20 cellular contexts compared by ENCODE assay signal in genomic region chr12:69019910-69020309, GRCh38.
DNase-seq lines count a peak whose midpoint lies in the region; ATAC-seq, FAIRE-seq and TF ChIP-seq lines count a peak whose summit lies in the region.
"Had no signal": no experiment of that assay in that cellular context is flagged by ENCODE, and none has a peak within 500 bp of the region (broad histone marks: within the 10 kb centered on the region; RNA-seq: fewer than 3 reads in every experiment).

No MANE protein-coding gene starts in this region.

- H3K27me3 ChIP-seq in IMR-90 (ENCODE audit: control insufficient read depth, insufficient read depth, low read length) (no peaks in the 10 kb centered on the region), H1 (replicated peaks in 1 of 4; ENCODE audit: control insufficient read depth in 3 of 4, extremely low read depth in 1 of 4, insufficient read depth in 3 of 4, low read length in 3 of 4) (no peaks in the 10 kb centered on the region)
- H3K27me3 ChIP-seq: BLaER1 treated with 17β-estradiol and CSF1 and Interleukin-3, amounts not matched to agents 10 nM and 100 nM had no signal

- H3K27ac Mint-ChIP-seq in naive thymus-derived CD8-positive, alpha-beta T cell = no peak overlapping the region
- H3K27ac Mint-ChIP-seq: B cell; CD4-positive, alpha-beta T cell; CD8-positive, alpha-beta T cell had no signal

- no peak overlapping the region for H2AK9ac ChIP-seq in IMR-90 (replicated peaks; ENCODE audit: low read depth, low read length, poor library complexity)

- H2BK120ac ChIP-seq in IMR-90 (ENCODE audit: low read depth, low read length) (no peak overlapping the region), H1 (replicated peaks; ENCODE audit: low read depth, low read length) (no peak overlapping the region)

- no peak overlapping the region for H2BK12ac ChIP-seq in H1 (ENCODE audit: low read depth, low read length)

- no TSS peak for BruUV-seq in IMR-90 (replicated peaks; lab: Mats Ljungman, UMichigan)

- H2BK20ac ChIP-seq in IMR-90 (ENCODE audit: low read depth, low read length) = no peak overlapping the region
- H2BK20ac ChIP-seq in H1 (ENCODE audit: low read length) = no peak overlapping the region

- H3K79me2 ChIP-seq in H1 (ENCODE audit: control insufficient read depth in 1 of 2, insufficient read depth in 2 of 2, low read length in 2 of 2) = no peaks in the 10 kb centered on the region

- TF ChIP-seq CTCF in A549 (IDR thresholded peaks at IDR 0.05) = no peak
- TF ChIP-seq CTCF in IMR-90 (conservative IDR thresholded peaks at IDR 0.05; ENCODE audit: low read depth, low read length) = no peak
- no peak for TF ChIP-seq CTCF in H1 (IDR thresholded peaks at IDR 0.05; ENCODE audit: control extremely low read depth in 1 of 3, insufficient read depth in 1 of 3, low read depth in 1 of 3, low read length in 3 of 3)

- H3K27ac ChIP-seq in A549 = no peak overlapping the region
- no peak overlapping the region for H3K27ac ChIP-seq in IMR-90 (ENCODE audit: insufficient read depth, low read length)
- H3K27ac ChIP-seq in H1 (ENCODE audit: low read depth, low read length) = no peak overlapping the region
- H3K27ac ChIP-seq: BLaER1 treated with 17β-estradiol and CSF1 and Interleukin-3, amounts not matched to agents 10 nM and 100 nM; C4-2B had no signal

- POLR2A ChIA-PET in A549 (lab: Yijun Ruan, JAX) (no interaction called here), IMR-90 (lab: Charles Lee; ENCODE audit: unreplicated experiment) (no interaction called here), H1 (lab: Charles Lee; ENCODE audit: partially characterized antibody) (no interaction called here)
- POLR2A ChIA-PET in naive thymus-derived CD8-positive, alpha-beta T cell (lab: Charles Lee) = no interaction called here

- TF ChIP-seq EP300 in A549 (IDR thresholded peaks at IDR 0.05) = no peak
- no peak for TF ChIP-seq EP300 in H1 (IDR thresholded peaks at IDR 0.05; ENCODE audit: borderline replicate concordance in 1 of 2, low read depth in 2 of 2, low read length in 2 of 2)

- H3K36me3 Mint-ChIP-seq in naive thymus-derived CD8-positive, alpha-beta T cell = peaks cover 0 to 11% (median 0%) of the 10 kb centered on the region in 3 donors
- H3K36me3 Mint-ChIP-seq: CD8-positive, alpha-beta T cell had no signal

- no peak overlapping the region for H3K23ac ChIP-seq in IMR-90 (ENCODE audit: low read depth, low read length)
- H3K23ac ChIP-seq in H1 (ENCODE audit: insufficient read length) = no peak overlapping the region

- no peak overlapping the region for H3K18ac ChIP-seq in IMR-90 (ENCODE audit: low read depth, low read length)
- H3K18ac ChIP-seq in H1 (ENCODE audit: extremely low read depth, low read length) = no peak overlapping the region

- H3K4me1 ChIP-seq in A549 = peaks cover 12% of the 10 kb centered on the region
- H3K4me1 ChIP-seq in IMR-90 (ENCODE audit: control insufficient read depth, insufficient read depth, low read length) = no peaks in the 10 kb centered on the region; the same call in 1 of the 2 replicates
- H3K4me1 ChIP-seq in H1 (replicated peaks in 1 of 4; ENCODE audit: control insufficient read depth in 3 of 4, insufficient read depth in 4 of 4, low read length in 3 of 4) = no peaks in the 10 kb centered on the region
- H3K4me1 ChIP-seq: BLaER1 treated with 17β-estradiol and CSF1 and Interleukin-3, amounts not matched to agents 10 nM and 100 nM; Caco-2 had no signal

- no peak overlapping the region for H3K14ac ChIP-seq in IMR-90 (replicated peaks; ENCODE audit: low read depth, low read length)
- H3K14ac ChIP-seq in H1 (ENCODE audit: insufficient read length) = no peak overlapping the region

- no peak overlapping the region for H3K9ac ChIP-seq in IMR-90 (ENCODE audit: low read depth, low read length)
- no peak overlapping the region for H3K9ac ChIP-seq in H1 (replicated peaks in 1 of 4; ENCODE audit: extremely low read depth in 1 of 4, low read depth in 3 of 4, low read length in 3 of 4)
- H3K9ac ChIP-seq: BLaER1 treated with 17β-estradiol and CSF1 and Interleukin-3, amounts not matched to agents 10 nM and 100 nM had no signal

- ATAC-seq in A549 (no peak), IMR-90 (ENCODE audit: low read depth) (no peak), Right ventricle myocardium superior (ENCODE audit: poor library complexity) (no peak)
- no peak for ATAC-seq in naive thymus-derived CD8-positive, alpha-beta T cell
- ATAC-seq: CD8-positive, alpha-beta T cell had no signal

- dilution Hi-C loops in IMR-90 (cut with HindIII; ENCODE audit: low sequenced_read_pairs, unreplicated experiment) = no loop called here

- CTCF ChIA-PET in A549 (lab: Yijun Ruan, JAX) (no interaction called here), IMR-90 (lab: Yijun Ruan, JAX) (no interaction called here), H1 (lab: Charles Lee; ENCODE audit: partially characterized antibody) (interaction anchor here (0.6 kb wide), 1 partner anchor 404 kb away, joined by 3 read pairs; no protein-coding TSS in a partner anchor)

- H4K91ac ChIP-seq in IMR-90 (ENCODE audit: insufficient read depth, low read depth, low read length) (no peak overlapping the region), H1 (replicated peaks; ENCODE audit: insufficient read length, low read length) (no peak overlapping the region)

- in situ Hi-C loops in IMR-90 (cut with MboI; ENCODE audit: low sequenced_read_pairs) = no loop called here

- H3K9me1 ChIP-seq in IMR-90 (ENCODE audit: insufficient read depth, low read length) = peaks cover 3% of the 10 kb centered on the region; the same call in 1 of the 2 replicates

- H4K20me1 ChIP-seq in IMR-90 (ENCODE audit: insufficient read depth, low read length) = no peaks in the 10 kb centered on the region
- no peaks in the 10 kb centered on the region for H4K20me1 ChIP-seq in H1 (replicated peaks in 1 of 2; ENCODE audit: control insufficient read depth in 1 of 2, insufficient read depth in 2 of 2, low read length in 2 of 2)
- H4K20me1 ChIP-seq: BLaER1 treated with 17β-estradiol and CSF1 and Interleukin-3, amounts not matched to agents 10 nM and 100 nM had no signal

- peaks cover 2 to 33% (median 12%) of the 10 kb centered on the region in 5 donors for H3K27me3 Mint-ChIP-seq in naive thymus-derived CD8-positive, alpha-beta T cell

- FAIRE-seq in A549 (lab: Jason Lieb, UNC) = no peak
- no peak for FAIRE-seq in H1 (lab: Jason Lieb, UNC)
- FAIRE-seq: A204.1, D721Med, G401.6, GM12891 had no signal

- H3K4ac ChIP-seq in IMR-90 (ENCODE audit: low read depth, low read length) (no peak overlapping the region), H1 (replicated peaks; ENCODE audit: insufficient read length, low read depth, low read length) (no peak overlapping the region)

- 0 out of 3 replicates have a peak, but pooled peaks cover 3% of the 10 kb centered on the region for H3K9me3 ChIP-seq in A549
- H3K9me3 ChIP-seq in IMR-90 (ENCODE audit: control insufficient read depth, insufficient read depth, low read length) = no peaks in the 10 kb centered on the region
- no peaks in the 10 kb centered on the region for H3K9me3 ChIP-seq in H1 (ENCODE audit: insufficient read depth in 2 of 2, low read depth in 1 of 2, low read length in 1 of 2)
- H3K9me3 ChIP-seq: BLaER1 treated with 17β-estradiol and CSF1 and Interleukin-3, amounts not matched to agents 10 nM and 100 nM; Caco-2 had no signal

- no peak overlapping the region for H2AK5ac ChIP-seq in IMR-90 (ENCODE audit: low read depth, low read length)
- no peak overlapping the region for H2AK5ac ChIP-seq in H1 (ENCODE audit: low read depth, low read length)

- H3K56ac ChIP-seq in IMR-90 (ENCODE audit: extremely low read depth, insufficient read depth, low read length) = no peak overlapping the region
- no peak overlapping the region for H3K56ac ChIP-seq in H1 (replicated peaks; ENCODE audit: insufficient read length, low read depth, low read length)

- no peak overlapping the region for H3K4me3 Mint-ChIP-seq in naive thymus-derived CD8-positive, alpha-beta T cell
- H3K4me3 Mint-ChIP-seq: B cell; CD4-positive, alpha-beta T cell; CD8-positive, alpha-beta T cell had no signal

- H3K23me2 ChIP-seq in H1 (ENCODE audit: low read depth, low read length) = no peaks in the 10 kb centered on the region

- H2BK5ac ChIP-seq in IMR-90 (ENCODE audit: low read depth, low read length, poor library complexity, severe bottlenecking) = no peak overlapping the region
- no peak overlapping the region for H2BK5ac ChIP-seq in H1 (ENCODE audit: low read depth, low read length)

- intact Hi-C loops in IMR-90 (cut with micrococcal nuclease) (no loop called here), Right ventricle myocardium superior (cut with DNase I) (no loop called here)

- no peaks in the 10 kb centered on the region for H3K36me3 ChIP-seq in IMR-90 (ENCODE audit: control insufficient read depth, insufficient read depth, low read length)
- H3K36me3 ChIP-seq in H1 (ENCODE audit: control insufficient read depth in 2 of 4, insufficient read depth in 4 of 4, low read length in 3 of 4) = no peaks in the 10 kb centered on the region
- H3K36me3 ChIP-seq: BLaER1 treated with 17β-estradiol and CSF1 and Interleukin-3, amounts not matched to agents 10 nM and 100 nM had no signal

- H2AFZ ChIP-seq in IMR-90 (replicated peaks; ENCODE audit: low read length, poor library complexity) (no peak overlapping the region), H1 (ENCODE audit: low read length) (no peak overlapping the region)

- no peak overlapping the region for H2BK15ac ChIP-seq in IMR-90 (ENCODE audit: low read depth, low read length)
- no peak overlapping the region for H2BK15ac ChIP-seq in H1 (ENCODE audit: low read length)

- no peaks in the 10 kb centered on the region for H3K79me1 ChIP-seq in IMR-90 (ENCODE audit: low read depth in 1 of 2, low read length in 2 of 2)
- H3K79me1 ChIP-seq in H1 (ENCODE audit: low read depth, low read length) = no peaks in the 10 kb centered on the region

- no peak overlapping the region for H4K5ac ChIP-seq in IMR-90 (ENCODE audit: low read depth, low read length)
- H4K5ac ChIP-seq in H1 (ENCODE audit: insufficient read length, low read depth, low read length) = no peak overlapping the region

- TF ChIP-seq RAD21 in A549 (conservative IDR thresholded peaks at IDR 0.05 in 1 of 2, IDR thresholded peaks at IDR 0.05 in 1 of 2) (no peak), IMR-90 (IDR thresholded peaks at IDR 0.05; ENCODE audit: low read length) (no peak), H1 (IDR thresholded peaks at IDR 0.05 in 1 of 2, conservative IDR thresholded peaks at IDR 0.05 in 1 of 2; ENCODE audit: low read depth in 2 of 2, low read length in 2 of 2) (no peak)

- no peaks in the 10 kb centered on the region for H3K4me1 Mint-ChIP-seq in naive thymus-derived CD8-positive, alpha-beta T cell
- H3K4me1 Mint-ChIP-seq: B cell had no signal

- peaks cover 0 to 10% (median 5%) of the 10 kb centered on the region in 9 donors for H3K9me3 Mint-ChIP-seq in naive thymus-derived CD8-positive, alpha-beta T cell
- H3K9me3 Mint-ChIP-seq: CD4-positive, alpha-beta T cell; CD8-positive, alpha-beta T cell had no signal

- H3K4me2 ChIP-seq in A549 (no peak overlapping the region), IMR-90 (ENCODE audit: low read depth, low read length) (no peak overlapping the region), H1 (ENCODE audit: insufficient read depth in 1 of 2, low read depth in 2 of 2, low read length in 2 of 2) (no peak overlapping the region)
- H3K4me2 ChIP-seq: BLaER1 treated with 17β-estradiol and CSF1 and Interleukin-3, amounts not matched to agents 10 nM and 100 nM had no signal

- TF ChIP-seq POLR2A in A549 (IDR thresholded peaks at IDR 0.05; ENCODE audit: low read length) (no peak), IMR-90 (IDR thresholded peaks at IDR 0.05; ENCODE audit: low read depth, low read length) (no peak), H1 (IDR thresholded peaks at IDR 0.05; ENCODE audit: control extremely low read depth in 1 of 2, low read depth in 2 of 2, low read length in 2 of 2) (no peak)

- no peak overlapping the region for H4K8ac ChIP-seq in IMR-90 (ENCODE audit: low read depth in 2 of 2, low read length in 2 of 2)
- H4K8ac ChIP-seq in H1 (ENCODE audit: extremely low read depth, insufficient read depth, low read length) = no peak overlapping the region

- no peak for DNase-seq in A549 (ENCODE audit: low read depth in 1 of 2, low spot score in 1 of 2)
- DNase-seq in IMR-90 = no peak
- DNase-seq in H1 (ENCODE audit: low read depth in 1 of 2, low spot score in 2 of 2) = no peak
- DNase-seq in naive thymus-derived CD8-positive, alpha-beta T cell = no peak
- no peak for DNase-seq in Right ventricle myocardium superior
- DNase-seq: 8988T; AML-193; Caco-2; Calu3; CD4-positive, alpha-beta T cell; CD8-positive, alpha-beta T cell; DMS79 treated with DMSO at 0.1 percent for 48 hours; GF-D8 had no signal

- H3K4me3 ChIP-seq in A549 (no peak overlapping the region), IMR-90 (ENCODE audit: insufficient read depth, low read depth, low read length) (no peak overlapping the region), H1 (ENCODE audit: extremely low read depth in 1 of 4, insufficient read depth in 2 of 4, low read depth in 3 of 4, low read length in 4 of 4) (no peak overlapping the region)
- H3K4me3 ChIP-seq: BLaER1 treated with 17β-estradiol and CSF1 and Interleukin-3, amounts not matched to agents 10 nM and 100 nM had no signal

Comparison
In these comparisons a context has a peak if more than half of its experiments do, and no peak if none do; other contexts are left out.
1. Of the 18 proteins assayed by ChIP-seq in both H1 and A549: peak only in H1: none; only in A549: none; in both: MAFK; in neither: 17.